9 cellular contexts compared by ENCODE assay signal in the genomic region with DNA sequence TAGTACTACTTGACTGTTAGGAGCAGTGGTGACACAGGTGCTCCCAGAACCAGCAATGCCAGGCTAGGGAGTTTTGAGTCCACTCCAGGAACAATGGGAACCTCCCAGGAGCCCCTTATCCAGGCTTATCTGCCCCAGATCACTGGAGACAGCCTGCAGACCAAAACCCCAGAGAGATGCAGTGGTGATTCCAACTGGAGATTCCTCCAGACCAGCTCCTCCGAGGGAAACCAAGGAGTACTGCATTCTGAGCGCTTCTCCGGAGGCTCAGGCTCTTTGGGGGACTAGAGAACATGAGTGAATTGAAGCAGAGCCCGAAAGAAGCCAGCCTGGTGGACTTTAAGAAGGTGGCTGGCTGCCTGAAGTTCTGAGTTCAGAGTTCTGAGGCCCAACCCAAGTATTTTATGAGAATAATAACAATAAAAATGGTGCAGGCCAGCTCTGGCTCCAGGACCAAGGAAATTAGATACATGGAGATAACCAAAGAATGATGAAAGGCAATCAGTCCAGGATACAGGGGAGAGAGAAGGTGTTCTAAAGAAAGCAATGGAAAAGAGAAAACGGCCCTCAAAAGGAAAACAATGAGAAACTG. TPM values are rescaled to one million over a fixed set of nuclear protein-coding genes. Genes with fewer than 3 reads are reported as not detected.
DNase-seq lines count a peak whose midpoint lies in the region; ATAC-seq and TF ChIP-seq lines count a peak whose summit lies in the region.
"Had no signal": no experiment of that assay in that cellular context is flagged by ENCODE, and none has a peak within 500 bp of the region (broad histone marks: within the 10 kb centered on the region; RNA-seq: fewer than 3 reads in every experiment).

No MANE protein-coding gene starts in this region.

- H3K27me3 Mint-ChIP-seq in HFFc6 (ENCODE audit: insufficient read depth): peaks cover 6% of the 10 kb centered on the region
- H3K27me3 Mint-ChIP-seq in brain: no peaks in the 10 kb centered on the region
- no peaks in the 10 kb centered on the region for H3K27me3 Mint-ChIP-seq in naive B cell

- H3K27me3 ChIP-seq in AG04450 (ENCODE audit: control insufficient read depth, insufficient read depth, low read length): no peaks in the 10 kb centered on the region

- no peak overlapping the region; the same call in 1 of the 2 replicates for H3K27ac Mint-ChIP-seq in HFFc6
- H3K27ac Mint-ChIP-seq in brain: peak overlapping the region; percentile 75 to 98 (median 97)
- H3K27ac Mint-ChIP-seq in naive B cell: peak overlapping the region; percentile 1 to 75 (median 48)

- DNase-seq in AG04450 (ENCODE audit: low read depth, low spot score): no peak
- DNase-seq in HFFc6: no peak
- no peak for DNase-seq in naive B cell
- no peak for DNase-seq in midbrain (lab: John Stamatoyannopoulos, UW)
- DNase-seq in EL: no peak
- no peak for DNase-seq in foreskin melanocyte

- CTCF ChIA-PET in AG04450 (lab: Charles Lee): interaction anchor here (1.2 kb wide), 1 partner anchor 11 kb away, joined by 3 read pairs; no protein-coding TSS in a partner anchor

- ATAC-seq in naive B cell (ENCODE audit: low read depth in 2 of 2): no peak
- ATAC-seq in GM18858 (IDR thresholded peaks at IDR 0.05; ENCODE audit: unreplicated experiment): no peak

- H3K4me3 Mint-ChIP-seq in HFFc6 (peak overlapping the region; percentile 91), brain (peak overlapping the region; percentile 87 to 99 (median 95)), naive B cell (peak overlapping the region; percentile 85 to 96 (median 88))

- H3K27ac ChIP-seq in AG04450 (ENCODE audit: low read depth, low read length): no peak overlapping the region
- H3K27ac ChIP-seq: neutrophil had no signal

- peak overlapping the region; percentile 82 for H3K4me3 ChIP-seq in AG04450 (ENCODE audit: low read depth, low read length)

- H3K9me3 Mint-ChIP-seq in HFFc6 (no peaks in the 10 kb centered on the region), brain (peaks cover 0 to 2% (median 0%) of the 10 kb centered on the region in 5 experiments), naive B cell (peaks cover 0 to 1% (median 0%) of the 10 kb centered on the region in 7 donors)

- H3K4me1 Mint-ChIP-seq in HFFc6 (ENCODE audit: low read depth): peaks cover 21% of the 10 kb centered on the region
- H3K4me1 Mint-ChIP-seq in brain: peaks cover 34% of the 10 kb centered on the region
- peaks cover 23 to 33% (median 26%) of the 10 kb centered on the region in 3 donors for H3K4me1 Mint-ChIP-seq in naive B cell

- no peaks in the 10 kb centered on the region; the same call in 1 of the 2 replicates for H3K9me3 ChIP-seq in AG04450 (ENCODE audit: control insufficient read depth, insufficient read depth, low read length)
- H3K9me3 ChIP-seq: neutrophil had no signal

- no peak for TF ChIP-seq CTCF in AG04450 (IDR thresholded peaks at IDR 0.05; ENCODE audit: low read depth, low read length)
- TF ChIP-seq CTCF in HFFc6 (IDR thresholded peaks at IDR 0.05): no peak
- no peak for TF ChIP-seq CTCF in brain (conservative IDR thresholded peaks at IDR 0.05)

- POLR2A ChIA-PET in AG04450 (lab: Yijun Ruan, JAX): no interaction called here

- H3K36me3 Mint-ChIP-seq in HFFc6 (ENCODE audit: low read depth): 0 out of 2 replicates have a peak, but pooled peaks cover 7% of the 10 kb centered on the region
- peaks cover 5% of the 10 kb centered on the region for H3K36me3 Mint-ChIP-seq in brain
- H3K36me3 Mint-ChIP-seq in naive B cell: no peaks in the 10 kb centered on the region

RNA-seq across cellular contexts. Expression of a gene that starts 1.3 kb away (rescaled TPM):
- polyA plus RNA-seq in AG04450 (2011; rRNA removed) (22.5 and 26.1 TPM in 2 replicates), brain (ENCODE audit: insufficient read depth, low read depth, low replicate concordance) (48.7 TPM), naive B cell (ENCODE audit: low read depth in 6 of 6) (10 to 100 TPM in 1 of 6 donors, 1 to 10 TPM in 5; 5.1 to 10.1 (median 7.7) TPM)
- polyA minus RNA-seq in AG04450 (2011; rRNA and poly(A)+ RNA removed): 20.0 and 28.8 TPM in 2 replicates
- total RNA-seq in HFFc6 (2021; fragmentation: NEBNext Ultra II Directional; extraction: Animal tissue kit (Norgen Biotek cat#: 25700)): 10 to 100 TPM; 10.8 to 17.1 (median 14.0) TPM

RNA-seq across cellular contexts. Expression of a gene that starts 2.4 kb away (rescaled TPM):
- polyA plus RNA-seq in AG04450 (2011; rRNA removed) (not detected in 2 replicates), brain (ENCODE audit: insufficient read depth, low read depth, low replicate concordance) (0.46 TPM), naive B cell (ENCODE audit: low read depth in 6 of 6) (not detected)
- not detected in 2 replicates for polyA minus RNA-seq in AG04450 (2011; rRNA and poly(A)+ RNA removed)
- under 1 TPM in 5 of 6 experiments, not detected in 1; 0.25 to 0.88 (median 0.52) TPM for total RNA-seq in HFFc6 (2021; fragmentation: NEBNext Ultra II Directional; extraction: Animal tissue kit (Norgen Biotek cat#: 25700))

RNA-seq across cellular contexts. Expression of a gene that starts 36.1 kb away (rescaled TPM):
- polyA plus RNA-seq in AG04450 (2011; rRNA removed) (40.8 and 57.2 TPM in 2 replicates), brain (ENCODE audit: insufficient read depth, low read depth, low replicate concordance) (34.3 TPM), naive B cell (ENCODE audit: low read depth in 6 of 6) (1 to 10 TPM; 3.5 to 9.6 (median 6.3) TPM)
- 25.8 and 26.3 TPM in 2 replicates for polyA minus RNA-seq in AG04450 (2011; rRNA and poly(A)+ RNA removed)
- 10 to 100 TPM; 17.3 to 22.4 (median 20.2) TPM for total RNA-seq in HFFc6 (2021; fragmentation: NEBNext Ultra II Directional; extraction: Animal tissue kit (Norgen Biotek cat#: 25700))

RNA-seq across cellular contexts. Expression of a gene that starts 42.5 kb away (rescaled TPM):
- polyA plus RNA-seq in AG04450 (2011; rRNA removed): 303 and 387 TPM in 2 replicates
- polyA minus RNA-seq in AG04450 (2011; rRNA and poly(A)+ RNA removed): 165 and 229 TPM in 2 replicates
- total RNA-seq in HFFc6 (2021; fragmentation: NEBNext Ultra II Directional; extraction: Animal tissue kit (Norgen Biotek cat#: 25700)): 100 to 1,000 TPM; 271 to 331 (median 319) TPM
- 113 TPM for polyA plus RNA-seq in brain (ENCODE audit: insufficient read depth, low read depth, low replicate concordance)
- 100 to 1,000 TPM in 5 of 6 donors, 10 to 100 TPM in 1; 97.1 to 135 (median 122) TPM for polyA plus RNA-seq in naive B cell (ENCODE audit: low read depth in 6 of 6)
